Comparison of ENCODE assay signal across 20 cellular contexts in genomic region chr13:30071890-30072817, GRCh38.
DNase-seq lines count a peak whose midpoint lies in the region; ATAC-seq, FAIRE-seq and TF ChIP-seq lines count a peak whose summit lies in the region.
"Had no signal": no experiment of that assay in that cellular context is flagged by ENCODE, and none has a peak within 500 bp of the region (broad histone marks: within the 10 kb centered on the region; RNA-seq: fewer than 3 reads in every experiment).

No MANE protein-coding gene starts in this region.

- H3K4me3 ChIP-seq in GM23338 (no peak overlapping the region), mammary epithelial cell (replicated peaks in 1 of 3; ENCODE audit: insufficient read depth in 1 of 3, low read depth in 2 of 3, low read length in 3 of 3) (no peak overlapping the region), small intestine (ENCODE audit: low read depth in 1 of 2, low read length in 2 of 2) (no peak overlapping the region)

- H3K9ac ChIP-seq in mammary epithelial cell (ENCODE audit: insufficient read depth, low read length): no peak overlapping the region

- H3K9me3 ChIP-seq in mammary epithelial cell (replicated peaks; ENCODE audit: insufficient read depth, low read length): no peaks in the 10 kb centered on the region
- no peaks in the 10 kb centered on the region for H3K9me3 ChIP-seq in small intestine (ENCODE audit: control insufficient read depth, low read depth)

- no peaks in the 10 kb centered on the region for H3K79me2 ChIP-seq in GM23338 (replicated peaks; ENCODE audit: insufficient read depth)
- no peaks in the 10 kb centered on the region for H3K79me2 ChIP-seq in mammary epithelial cell (ENCODE audit: insufficient read depth, low read length)

- peaks cover 10% of the 10 kb centered on the region for H3K4me1 Mint-ChIP-seq in GM23338
- H3K4me1 Mint-ChIP-seq: activated naive CD8-positive, alpha-beta T cell treated with anti-CD3 and anti-CD28 coated beads, Interleukin-2, amount 50 U/mL, for 24 hours had no signal

- in situ Hi-C loops in mammary epithelial cell (cut with MboI; ENCODE audit: low sequenced_read_pairs in 2 of 2): no loop called here

- H3K27ac ChIP-seq in GM23338 (ENCODE audit: low read depth): no peak overlapping the region
- no peak overlapping the region for H3K27ac ChIP-seq in mammary epithelial cell (ENCODE audit: insufficient read depth, low read depth, low read length)
- H3K27ac ChIP-seq in small intestine (ENCODE audit: low read depth in 1 of 2, low read length in 1 of 2): peak overlapping the region; percentile 28 to 82

- intact Hi-C loops in mammary epithelial cell (cut with micrococcal nuclease) (no loop called here), left colon (cut with DNase I, micrococcal nuclease) (no loop called here), left ventricle myocardium superior (cut with micrococcal nuclease) (no loop called here)

- peak; percentile 53 for FAIRE-seq in small intestine (lab: Jason Lieb, UNC)
- FAIRE-seq: G401.6 had no signal

- no peak for TF ChIP-seq CTCF in GM23338 (conservative IDR thresholded peaks at IDR 0.05; ENCODE audit: low read depth in 2 of 2)
- TF ChIP-seq CTCF in mammary epithelial cell (conservative IDR thresholded peaks at IDR 0.05 in 1 of 2, IDR thresholded peaks at IDR 0.05 in 1 of 2; ENCODE audit: extremely low read depth in 1 of 2, insufficient read depth in 1 of 2, low read depth in 1 of 2, low read length in 2 of 2): no peak

- H3K9me3 Mint-ChIP-seq in GM23338: peaks cover 3% of the 10 kb centered on the region; the same call in 2 of the 3 replicates
- H3K9me3 Mint-ChIP-seq: activated naive CD8-positive, alpha-beta T cell treated with anti-CD3 and anti-CD28 coated beads, Interleukin-2, amount 50 U/mL, for 24 hours had no signal

- H3K4me3 Mint-ChIP-seq in GM23338: no peak overlapping the region
- H3K4me3 Mint-ChIP-seq: activated naive CD8-positive, alpha-beta T cell treated with anti-CD3 and anti-CD28 coated beads, Interleukin-2, amount 50 U/mL, for 24 hours; neural crest cell had no signal

- H3K36me3 ChIP-seq in GM23338 (ENCODE audit: insufficient read depth) (no peaks in the 10 kb centered on the region), mammary epithelial cell (ENCODE audit: insufficient read depth, low read length) (no peaks in the 10 kb centered on the region), small intestine (ENCODE audit: control insufficient read depth in 2 of 2, insufficient read depth in 2 of 2, low read length in 2 of 2) (no peaks in the 10 kb centered on the region)

- H3K36me3 Mint-ChIP-seq in GM23338 (ENCODE audit: low read depth): no peaks in the 10 kb centered on the region; the same call in 2 of the 3 replicates
- H3K36me3 Mint-ChIP-seq: CD4-positive, CD25-positive, alpha-beta regulatory T cell had no signal

- H2AFZ ChIP-seq in GM23338 (0 out of 2 replicates have a peak overlapping the region, but pooled peaks have one; percentile 23), mammary epithelial cell (ENCODE audit: low read depth, low read length) (no peak overlapping the region)

- 68% methylated on average over 10 of the region's 10 CpGs for WGBS in mammary epithelial cell (ENCODE audit: low coverage, missing lambda C conversion rate)
- WGBS in small intestine, 3 donors: 22 to 60% (median 40%) methylated on average over 10 of the region's 10 CpGs

- no peaks in the 10 kb centered on the region for H3F3A ChIP-seq in GM23338 (replicated peaks; ENCODE audit: low read depth)

- dilution Hi-C loops in mammary epithelial cell (cut with HindIII; ENCODE audit: low sequenced_read_pairs): no loop called here

- DNase-seq in GM23338 (ENCODE audit: low spot score) (peak; percentile 26), mammary epithelial cell (peak; percentile 4), left colon (peak; percentile 41 to 90), small intestine (peak; percentile 99), NCI-H2171 treated with DMSO at 0.1 percent for 48 hours (lab: John Stamatoyannopoulos, UW) (no peak), left ventricle myocardium superior (no peak)
- no peak for DNase-seq in stimulated activated CD4-positive, alpha-beta T cell treated with anti-CD3 and anti-CD28 coated beads, Interleukin-2, amount 100 ng/mL, for 24 hours
- DNase-seq: activated CD4-positive, alpha-beta T cell treated with anti-CD3 and anti-CD28 coated beads, Interleukin-2, amount 50 U/mL, for 1 hour; activated effector memory CD4-positive, alpha-beta T cell treated with Interleukin-2 at 50 U/mL for 16 hours; activated naive CD8-positive, alpha-beta T cell treated with anti-CD3 and anti-CD28 coated beads, Interleukin-2, amount 50 U/mL, for 24 hours; CD4-positive, CD25-positive, alpha-beta regulatory T cell; DMS153; foreskin fibroblast; NCI-H1436 treated with DMSO at 0.1 percent for 48 hours; NCI-H774; SHP77 treated with DMSO at 0.1 percent for 48 hours; substantia nigra had no signal

- BruUV-seq in mammary epithelial cell (replicated peaks; lab: Mats Ljungman, UMichigan): no TSS peak

- H3K27me3 Mint-ChIP-seq in GM23338 (ENCODE audit: insufficient read depth, low read depth, poor library complexity): no peaks in the 10 kb centered on the region
- H3K27me3 Mint-ChIP-seq: activated naive CD8-positive, alpha-beta T cell treated with anti-CD3 and anti-CD28 coated beads, Interleukin-2, amount 50 U/mL, for 24 hours; CD4-positive, CD25-positive, alpha-beta regulatory T cell had no signal

- H3K27me3 ChIP-seq in GM23338 (ENCODE audit: insufficient read depth): no peaks in the 10 kb centered on the region
- H3K27me3 ChIP-seq in mammary epithelial cell (ENCODE audit: insufficient read depth, low read length): no peaks in the 10 kb centered on the region
- no peaks in the 10 kb centered on the region for H3K27me3 ChIP-seq in small intestine (ENCODE audit: control insufficient read depth in 2 of 2, insufficient read depth in 2 of 2, low read length in 2 of 2)

- H3K9me2 ChIP-seq in GM23338 (ENCODE audit: insufficient read depth): peaks cover 13% of the 10 kb centered on the region

- no peak overlapping the region for H3K27ac Mint-ChIP-seq in GM23338
- H3K27ac Mint-ChIP-seq: activated naive CD8-positive, alpha-beta T cell treated with anti-CD3 and anti-CD28 coated beads, Interleukin-2, amount 50 U/mL, for 24 hours; CD4-positive, CD25-positive, alpha-beta regulatory T cell had no signal

- H3K4me2 ChIP-seq in GM23338: no peak overlapping the region
- no peak overlapping the region for H3K4me2 ChIP-seq in mammary epithelial cell (ENCODE audit: insufficient read depth, low read depth, low read length)

- CTCF ChIA-PET in mammary epithelial cell (lab: Charles Lee; ENCODE audit: low non-redundant PET): no interaction called here

- no peak for ATAC-seq in GM23338
- peak; percentile 96 for ATAC-seq in left colon
- no peak for ATAC-seq in left ventricle myocardium superior
- ATAC-seq in HG02840 (IDR thresholded peaks at IDR 0.05; ENCODE audit: low FRiP score, unreplicated experiment): no peak
- ATAC-seq: activated naive CD8-positive, alpha-beta T cell treated with anti-CD3 and anti-CD28 coated beads, Interleukin-2, amount 50 U/mL, for 24 hours had no signal

- H4K20me1 ChIP-seq in GM23338 (replicated peaks; ENCODE audit: insufficient read depth): no peaks in the 10 kb centered on the region
- H4K20me1 ChIP-seq in mammary epithelial cell (ENCODE audit: insufficient read depth, low read length): no peaks in the 10 kb centered on the region

- H3K4me1 ChIP-seq in GM23338 (ENCODE audit: insufficient read depth) (peaks cover 6% of the 10 kb centered on the region; the same call in 1 of the 2 replicates), mammary epithelial cell (ENCODE audit: insufficient read depth, low read length) (no peaks in the 10 kb centered on the region), small intestine (ENCODE audit: control insufficient read depth in 2 of 2, insufficient read depth in 1 of 2, low read depth in 1 of 2, low read length in 1 of 2) (no peaks in the 10 kb centered on the region)

TF ChIP-seq in GM23338, 12 proteins besides CTCF, POLR2A, EP300 and RAD21 (continues in another document):
- TF ChIP-seq CREB1 (CRISPR knock-in tag; IDR thresholded peaks at IDR 0.05; ENCODE audit: low read depth) (no peak), ZNF114 (CRISPR knock-in tag; IDR thresholded peaks at IDR 0.05) (no peak)

Comparison
In these comparisons a context has a peak if more than half of its experiments do, and no peak if none do; other contexts are left out.
1. DNase-seq: peak in GM23338 (single experiment), mammary epithelial cell (single experiment), left colon (2 of 2) and small intestine (single experiment); none in NCI-H2171 treated with DMSO at 0.1 percent for 48 hours (single experiment), left ventricle myocardium superior (single experiment) and stimulated activated CD4-positive, alpha-beta T cell treated with anti-CD3 and anti-CD28 coated beads, Interleukin-2, amount 100 ng/mL, for 24 hours (0 of 2).
2. H3K27ac ChIP-seq: peak in small intestine (2 of 2); none in GM23338 (single experiment) and mammary epithelial cell (single experiment).